Comparison of ENCODE assay signal across 21 cellular contexts in genomic region chr2:60604665-60605064, GRCh38. TPM values are rescaled to one million over a fixed set of nuclear protein-coding genes. Genes with fewer than 3 reads are reported as not detected.
DNase-seq lines count a peak whose midpoint lies in the region; ATAC-seq, FAIRE-seq and TF ChIP-seq lines count a peak whose summit lies in the region.
"Had no signal": no experiment of that assay in that cellular context is flagged by ENCODE, and none has a peak within 500 bp of the region (broad histone marks: within the 10 kb centered on the region; RNA-seq: fewer than 3 reads in every experiment).

No MANE protein-coding gene starts in this region.

- H3K4me3 ChIP-seq in A549 (no peak overlapping the region), K562 (no peak overlapping the region), neuronal stem cell (ENCODE audit: low read length in 2 of 2) (no peak overlapping the region)
- H3K4me3 ChIP-seq: BLaER1 had no signal

- H2AFZ ChIP-seq in K562 (ENCODE audit: low read depth, low read length) = no peak overlapping the region
- no peak overlapping the region for H2AFZ ChIP-seq in neuronal stem cell (ENCODE audit: low read length)

- no peaks in the 10 kb centered on the region for H3K79me1 ChIP-seq in neuronal stem cell (ENCODE audit: low read depth, low read length)

- TF ChIP-seq RAD21 in A549 (conservative IDR thresholded peaks at IDR 0.05 in 1 of 2, IDR thresholded peaks at IDR 0.05 in 1 of 2) (no peak), K562 (CRISPR knock-in tag; conservative IDR thresholded peaks at IDR 0.05 in 1 of 2, IDR thresholded peaks at IDR 0.05 in 1 of 2) (no peak)

- no peak overlapping the region for H3K4me3 Mint-ChIP-seq in activated CD4-positive, alpha-beta memory T cell treated with anti-CD3 and anti-CD28 coated beads for 36 hours
- H3K4me3 Mint-ChIP-seq: B cell; CD4-positive, CD25-positive, alpha-beta regulatory T cell; CD8-positive, alpha-beta T cell had no signal

- peak overlapping the region; percentile 23 for H3K18ac ChIP-seq in neuronal stem cell (ENCODE audit: low read length)

- no peak overlapping the region for H3K4ac ChIP-seq in neuronal stem cell (ENCODE audit: low read length)

- H3K36me3 ChIP-seq in K562 (ENCODE audit: control insufficient read depth, insufficient read depth, low read length) = no peaks in the 10 kb centered on the region
- no peaks in the 10 kb centered on the region for H3K36me3 ChIP-seq in neuronal stem cell (replicated peaks in 1 of 2; ENCODE audit: control insufficient read depth in 2 of 2, insufficient read depth in 2 of 2, low read length in 2 of 2)
- H3K36me3 ChIP-seq: BLaER1 had no signal

- H3K9me3 Mint-ChIP-seq in activated CD4-positive, alpha-beta memory T cell treated with anti-CD3 and anti-CD28 coated beads for 36 hours = peaks cover 3% of the 10 kb centered on the region

- no peak overlapping the region for H4K91ac ChIP-seq in neuronal stem cell (ENCODE audit: low read depth, low read length, poor library complexity)

- DNase-seq in A549 (ENCODE audit: low read depth in 1 of 2, low spot score in 1 of 2) (no peak), K562 (ENCODE audit: extremely low read depth in 1 of 4, low spot score in 3 of 4) (no peak), neuronal stem cell (ENCODE audit: low spot score) (no peak)
- DNase-seq in activated CD4-positive, alpha-beta memory T cell treated with anti-CD3 and anti-CD28 coated beads for 36 hours = no peak
- DNase-seq: Caco-2; CD4-positive, CD25-positive, alpha-beta regulatory T cell; CD8-positive, alpha-beta T cell; DMS153; DND-41; GOT3; H7 had no signal

- FAIRE-seq in A549 (lab: Jason Lieb, UNC) = no peak
- FAIRE-seq in K562 (lab: Jason Lieb, UNC) = no peak
- FAIRE-seq: G401.6, GM12891, GM18507 had no signal

- no peaks in the 10 kb centered on the region for H3K36me3 Mint-ChIP-seq in activated CD4-positive, alpha-beta memory T cell treated with anti-CD3 and anti-CD28 coated beads for 36 hours
- H3K36me3 Mint-ChIP-seq: CD4-positive, CD25-positive, alpha-beta regulatory T cell; CD8-positive, alpha-beta T cell had no signal

- ATAC-seq in A549 (no peak), GM18868 (IDR thresholded peaks at IDR 0.05; ENCODE audit: unreplicated experiment) (peak; percentile 34), K562 (no peak), HG02870 (IDR thresholded peaks at IDR 0.05; ENCODE audit: unreplicated experiment) (no peak)
- ATAC-seq: CD8-positive, alpha-beta T cell; HCT116 had no signal

- no peak overlapping the region for H3K9ac ChIP-seq in K562 (ENCODE audit: insufficient read depth in 1 of 2, low read depth in 2 of 2, low read length in 2 of 2)
- H3K9ac ChIP-seq in neuronal stem cell (ENCODE audit: low read depth, low read length, poor library complexity) = no peak overlapping the region
- H3K9ac ChIP-seq: BLaER1 had no signal

- H3K14ac ChIP-seq in neuronal stem cell (ENCODE audit: low read length) = no peak overlapping the region

- no peak overlapping the region for H3K27ac Mint-ChIP-seq in activated CD4-positive, alpha-beta memory T cell treated with anti-CD3 and anti-CD28 coated beads for 36 hours
- H3K27ac Mint-ChIP-seq: B cell; CD4-positive, CD25-positive, alpha-beta regulatory T cell; CD8-positive, alpha-beta T cell had no signal

- H3K23ac ChIP-seq in neuronal stem cell (ENCODE audit: low read depth, low read length, poor library complexity) = no peak overlapping the region

- H3K27ac ChIP-seq in A549 (no peak overlapping the region), K562 (ENCODE audit: extremely low read depth, low read depth, low read length) (no peak overlapping the region), neuronal stem cell (replicated peaks; ENCODE audit: low read length) (no peak overlapping the region)
- H3K27ac ChIP-seq: BLaER1, C4-2B had no signal

- H2BK120ac ChIP-seq in neuronal stem cell (ENCODE audit: low read depth, low read length) = no peak overlapping the region

- WGBS in A549 (ENCODE audit: missing lambda C conversion rate) = 13% methylated on average over 2 of the region's 2 CpGs
- 0% methylated on average over 2 of the region's 2 CpGs for WGBS in K562 (ENCODE audit: insufficient coverage, low coverage, missing lambda C conversion rate)
- no CpG with 5 or more reads among the region's 2 CpGs for WGBS in neuronal stem cell (ENCODE audit: extremely low coverage in 2 of 2, insufficient read length in 2 of 2, insufficient replicate concordance in 1 of 2), 2 donors

- H3K4me1 Mint-ChIP-seq in activated CD4-positive, alpha-beta memory T cell treated with anti-CD3 and anti-CD28 coated beads for 36 hours (ENCODE audit: low read depth) = no peaks in the 10 kb centered on the region

- in situ Hi-C loops in K562 (cut with MboI) = no loop called here

- TF ChIP-seq POLR2A in A549 (IDR thresholded peaks at IDR 0.05; ENCODE audit: low read length) (no peak), K562 (conservative IDR thresholded peaks at IDR 0.05) (no peak)

- no peaks in the 10 kb centered on the region for H4K20me1 ChIP-seq in K562 (replicated peaks; ENCODE audit: control insufficient read depth, insufficient read depth, low read length)
- H4K20me1 ChIP-seq: BLaER1 had no signal

- no peak overlapping the region for H4K8ac ChIP-seq in neuronal stem cell (ENCODE audit: low read depth, low read length)

- no peaks in the 10 kb centered on the region for H3K9me1 ChIP-seq in K562 (ENCODE audit: control insufficient read depth, insufficient read depth, low read length)

- TF ChIP-seq EP300 in A549 (IDR thresholded peaks at IDR 0.05) (no peak), K562 (IDR thresholded peaks at IDR 0.05; ENCODE audit: low read length) (no peak)

- no peaks in the 10 kb centered on the region for H3K79me2 ChIP-seq in K562 (ENCODE audit: control insufficient read depth, insufficient read depth, low read length)

- H2AK5ac ChIP-seq in neuronal stem cell (ENCODE audit: low read depth, low read length) = no peak overlapping the region

- H3K9me3 ChIP-seq in A549 (no peaks in the 10 kb centered on the region), K562 (replicated peaks; ENCODE audit: control insufficient read depth, insufficient read depth, low read depth, low read length) (no peaks in the 10 kb centered on the region), neuronal stem cell (replicated peaks in 1 of 2; ENCODE audit: control insufficient read depth in 2 of 2, insufficient read depth in 1 of 2, low read depth in 1 of 2, low read length in 2 of 2) (peaks cover 0 to 4% of the 10 kb centered on the region in 2 donors)
- H3K9me3 ChIP-seq: Caco-2 had no signal

- H3K4me1 ChIP-seq in A549 = no peaks in the 10 kb centered on the region
- no peaks in the 10 kb centered on the region for H3K4me1 ChIP-seq in K562 (replicated peaks in 1 of 2; ENCODE audit: control insufficient read depth in 2 of 2, insufficient read depth in 2 of 2, low read length in 2 of 2)
- H3K4me1 ChIP-seq in neuronal stem cell (ENCODE audit: control insufficient read depth in 2 of 2, insufficient read depth in 1 of 2, low read depth in 1 of 2, low read length in 2 of 2) = peaks cover 0 to 3% of the 10 kb centered on the region in 2 donors
- H3K4me1 ChIP-seq: BLaER1, Caco-2 had no signal

- BruUV-seq in K562 (replicated peaks; lab: Mats Ljungman, UMichigan) = no TSS peak

- H2BK15ac ChIP-seq in neuronal stem cell (ENCODE audit: low read length) = no peak overlapping the region

- H3K4me2 ChIP-seq in A549 (no peak overlapping the region), K562 (ENCODE audit: insufficient read depth, low read length) (no peak overlapping the region), neuronal stem cell (ENCODE audit: insufficient read depth, low read length, poor library complexity, severe bottlenecking) (no peak overlapping the region)
- H3K4me2 ChIP-seq: BLaER1 had no signal

- intact Hi-C loops in K562 (cut with micrococcal nuclease) = no loop called here
- intact Hi-C loops in activated CD4-positive, alpha-beta memory T cell treated with anti-CD3 and anti-CD28 coated beads for 36 hours (cut with micrococcal nuclease) = no loop called here

- peaks cover 12% of the 10 kb centered on the region for H3K27me3 Mint-ChIP-seq in activated CD4-positive, alpha-beta memory T cell treated with anti-CD3 and anti-CD28 coated beads for 36 hours

- no peak overlapping the region for H2BK5ac ChIP-seq in neuronal stem cell (ENCODE audit: low read length)

- H2BK12ac ChIP-seq in neuronal stem cell (ENCODE audit: low read length) = no peak overlapping the region

- POLR2A ChIA-PET in A549 (lab: Yijun Ruan, JAX) = no interaction called here
- POLR2A ChIA-PET in K562 (lab: Yijun Ruan, JAX) = interaction anchor here (0.5 kb wide), 1 partner anchor 22 kb away, joined by 3 read pairs; no protein-coding TSS in a partner anchor
- POLR2A ChIA-PET in activated CD4-positive, alpha-beta memory T cell treated with anti-CD3 and anti-CD28 coated beads for 36 hours (lab: Charles Lee) = no interaction called here

- TF ChIP-seq CTCF in A549 (IDR thresholded peaks at IDR 0.05) = no peak
- no peak for TF ChIP-seq CTCF in K562 (IDR thresholded peaks at IDR 0.05 in 2 of 3, conservative IDR thresholded peaks at IDR 0.05 in 1 of 3; ENCODE audit: insufficient read depth in 2 of 3, low read depth in 1 of 3, low read length in 3 of 3)

- CTCF ChIA-PET in A549 (lab: Yijun Ruan, JAX) = no interaction called here
- CTCF ChIA-PET in K562 (lab: Yijun Ruan, JAX; ENCODE audit: low intra/inter-chr PET ratio) = no interaction called here
- CTCF ChIA-PET in activated CD4-positive, alpha-beta memory T cell treated with anti-CD3 and anti-CD28 coated beads for 36 hours (lab: Charles Lee) = no interaction called here

- peaks cover 2 to 20% of the 10 kb centered on the region in 2 experiments; a peak in 4 of 5 replicates for H3K27me3 ChIP-seq in K562 (ENCODE audit: control insufficient read depth in 2 of 2, insufficient read depth in 2 of 2, low read length in 2 of 2)
- no peaks in the 10 kb centered on the region for H3K27me3 ChIP-seq in neuronal stem cell (ENCODE audit: control insufficient read depth in 3 of 3, insufficient read depth in 3 of 3, low read depth in 1 of 3, low read length in 3 of 3)
- H3K27me3 ChIP-seq: BLaER1 had no signal

RNA-seq across cellular contexts. Expression of gene BCL11A, which starts 51.2 kb away (rescaled TPM):
- polyA plus RNA-seq in A549 (2011; rRNA removed) (0.12 and 0.13 TPM in 2 replicates), A549 (2017; fragmentation: RNase III; extraction: RNeasy Plus Mini Kit Qiagen cat#74134 plus additional on column Dnase treatment) (0.04 to 0.12 TPM in 2 of 3 replicates, not detected in the other), K562 (2011; rRNA removed) (not detected in 2 replicates), K562 (2014; fragmentation: Illumina TruSeq; extraction: Trizol) (0.19 TPM in 1 of 2 replicates, not detected in the other), K562 (2014; fragmentation: Nextera tagmentation; extraction: Ambion mirVana) (not detected), K562 (2014; rRNA removed) (not detected in 2 replicates)
- polyA plus RNA-seq in A549 (2012; cell fraction: cytosol; rRNA removed) = 0.03 TPM in 2 replicates
- polyA plus RNA-seq in A549 (2012; cell fraction: nucleus; rRNA removed) = 0.01 and 0.02 TPM in 2 replicates
- polyA minus RNA-seq in A549 (2011; rRNA and poly(A)+ RNA removed) = 0.10 and 0.41 TPM in 2 replicates
- not detected in 2 replicates for total RNA-seq in K562 (2011; cell fraction: chromatin; rRNA removed; ENCODE audit: low replicate concordance)
- total RNA-seq in K562 (2011; cell fraction: nucleolus; rRNA removed) = 0.13 TPM in 1 of 2 replicates, not detected in the other
- not detected in 2 replicates for total RNA-seq in K562 (2011; cell fraction: nucleoplasm; rRNA removed)
- total RNA-seq in K562 (2014; rRNA removed) (not detected in 2 replicates), K562 (2014; rRNA removed; fragmentation: Illumina TruSeq; extraction: Trizol) (not detected in 2 replicates), K562 (2015; rRNA removed; fragmentation: Illumina TruSeq; extraction: Trizol) (not detected in 2 replicates), K562 (2021) (0.07 and 0.13 TPM in 2 replicates)
- not detected in 2 replicates for polyA plus RNA-seq in K562 (2011; cell fraction: cytosol; rRNA removed)
- 0.03 TPM in 1 of 2 replicates, not detected in the other for polyA plus RNA-seq in K562 (2011; cell fraction: nucleus; rRNA removed)
- 0.01 and 0.03 TPM in 2 replicates for polyA plus RNA-seq in K562 (2012)
- not detected in 2 replicates for polyA minus RNA-seq in K562 (2011; rRNA and poly(A)+ RNA removed)
- not detected in 2 replicates for polyA minus RNA-seq in K562 (2011; cell fraction: cytosol; rRNA and poly(A)+ RNA removed)
- 0.11 TPM in 1 of 2 replicates, not detected in the other for polyA minus RNA-seq in K562 (2011; cell fraction: nucleus; rRNA and poly(A)+ RNA removed)
- 0.11 TPM for polyA plus RNA-seq in neuronal stem cell (2013, experiment 1 of 2)
- 0.17 TPM for polyA plus RNA-seq in neuronal stem cell (2013, experiment 2 of 2)
- not detected for total RNA-seq in activated CD4-positive, alpha-beta memory T cell treated with anti-CD3 and anti-CD28 coated beads for 36 hours
- total RNA-seq: A172 had no signal

Comparison
In these comparisons a context has a peak if more than half of its experiments do, and no peak if none do; other contexts are left out.
1. Of the 35 proteins assayed by ChIP-seq in both K562 and A549: peak only in K562: none; only in A549: MAFK; in both: none; in neither: 34.